26 cellular contexts compared by ENCODE assay signal in genomic region chr11:3231550-3231850, GRCh38. TPM values are rescaled to one million over a fixed set of nuclear protein-coding genes. Genes with fewer than 3 reads are reported as not detected.
"Had no signal": no experiment of that assay in that cellular context is flagged by ENCODE, and none has a peak within 500 bp of the region (broad histone marks: within the 10 kb centered on the region; RNA-seq: fewer than 3 reads in every experiment).

No MANE protein-coding gene starts in this region.

- H3K4me2 ChIP-seq: neural progenitor cell had no signal

- H3K27me3 ChIP-seq: neural progenitor cell, ovary had no signal

- H3K36me3 ChIP-seq: brain microvascular endothelial cell, gastrocnemius medialis, heart left ventricle, left lung, neural progenitor cell, ovary, tibial artery had no signal

- H3K4me3 ChIP-seq: coronary artery, left lung, neural progenitor cell, ovary had no signal

- DNase-seq: activated CD4-positive, alpha-beta T cell treated with anti-CD3 and anti-CD28 coated beads, Interleukin-2, amount 50 U/mL, for 1 hour; activated CD8-positive, alpha-beta memory T cell treated with anti-CD3 and anti-CD28 coated beads, Interleukin-2, amount 50 U/mL, for 4 hours; activated naive CD4-positive, alpha-beta T cell treated with anti-CD3 and anti-CD28 coated beads, Interleukin-2, amount 10 ng/mL, durations not matched to agents 7 days and 5 days; activated naive CD8-positive, alpha-beta T cell treated with anti-CD3 and anti-CD28 coated beads, Interleukin-2, amount 50 U/mL, for 24 hours; activated T-cell treated with anti-CD3 and anti-CD28 coated beads, Interleukin-2, amount 50 U/mL, for 4 hours; brain microvascular endothelial cell; gastrocnemius medialis; kidney; naive B cell; stimulated activated CD4-positive, alpha-beta T cell treated with anti-CD3 and anti-CD28 coated beads, Interleukin-2, amount 100 ng/mL, for 24 hours; stimulated activated naive CD4-positive, alpha-beta T cell treated with Interleukin-2 at 50 U/mL for 16 hours; T-helper 9 cell had no signal

- H3K27ac ChIP-seq: brain microvascular endothelial cell, coronary artery, gastrocnemius medialis, heart left ventricle, left lung, neural progenitor cell, ovary, psoas muscle, tibial artery had no signal

- H3K4me1 ChIP-seq: gastrocnemius medialis, left lung, neural progenitor cell, psoas muscle had no signal

- ATAC-seq: activated CD4-positive, CD25-positive, alpha-beta regulatory T cell treated with anti-CD3 and anti-CD28 coated beads, Interleukin-2, amount 50 U/mL, for 24 hours; activated naive CD8-positive, alpha-beta T cell treated with anti-CD3 and anti-CD28 coated beads, Interleukin-2, amount 50 U/mL, for 24 hours; activated T-cell treated with anti-CD3 and anti-CD28 coated beads, Interleukin-2, amount 50 U/mL, for 4 hours had no signal

- H2AFZ ChIP-seq: neural progenitor cell had no signal

- H3K9me3 ChIP-seq: gastrocnemius medialis, heart left ventricle, left lung, ovary, psoas muscle, tibial artery had no signal

- H3K9ac ChIP-seq: neural progenitor cell had no signal

- FAIRE-seq: endometrium, kidney had no signal

RNA-seq across cellular contexts. Expression of gene MRGPRE, which starts 0.7 kb away (rescaled TPM):
- total RNA-seq: activated T-cell treated with anti-CD3 and anti-CD28 coated beads, Interleukin-2, amount 50 U/mL, for 4 hours; gastrocnemius medialis; mononuclear cell; ovary; psoas muscle; skeletal muscle tissue; subcutaneous adipose tissue; urinary bladder had no signal
- polyA plus RNA-seq: ovary, psoas muscle had no signal

RNA-seq across cellular contexts. Expression of gene MRGPRG, which starts 12.9 kb away (rescaled TPM):
- total RNA-seq: activated T-cell treated with anti-CD3 and anti-CD28 coated beads, Interleukin-2, amount 50 U/mL, for 4 hours; gastrocnemius medialis; heart left ventricle; kidney; left lung; mononuclear cell; ovary; psoas muscle; right cardiac atrium; skeletal muscle tissue; subcutaneous adipose tissue; urinary bladder had no signal
- polyA plus RNA-seq: heart left ventricle, ovary, psoas muscle, right cardiac atrium, urinary bladder had no signal
